Comparison of ENCODE assay signal across 21 cellular contexts in genomic region chrX:133053854-133054565, GRCh38. TPM values are rescaled to one million over a fixed set of nuclear protein-coding genes. Genes with fewer than 3 reads are reported as not detected.
DNase-seq lines count a peak whose midpoint lies in the region; ATAC-seq and TF ChIP-seq lines count a peak whose summit lies in the region.
"Had no signal": no experiment of that assay in that cellular context is flagged by ENCODE, and none has a peak within 500 bp of the region (broad histone marks: within the 10 kb centered on the region; RNA-seq: fewer than 3 reads in every experiment).

No MANE protein-coding gene starts in this region.

- no peaks in the 10 kb centered on the region for H3K9me3 Mint-ChIP-seq in activated CD4-positive, alpha-beta T cell treated with anti-CD3 and anti-CD28 coated beads, Interleukin-2, amount 10 ng/mL, durations not matched to agents 24 days and 14 days
- H3K9me3 Mint-ChIP-seq: naive thymus-derived CD8-positive, alpha-beta T cell; stimulated activated naive CD8-positive, alpha-beta T cell treated with anti-CD3 and anti-CD28 coated beads, Interleukin-15, amount 100 ng/mL, for 72 hours had no signal

- TF ChIP-seq POLR2A in GM18505 (IDR thresholded peaks at IDR 0.05; ENCODE audit: borderline replicate concordance, extremely low read depth, insufficient read depth, insufficient read length) = no peak

- intact Hi-C loops in mucosa of descending colon (cut with DNase I, micrococcal nuclease) = no loop called here
- intact Hi-C loops in activated CD4-positive, alpha-beta T cell treated with anti-CD3 and anti-CD28 coated beads, Interleukin-2, amount 10 ng/mL, durations not matched to agents 24 days and 14 days (cut with micrococcal nuclease) = no loop called here

- H3K4me1 Mint-ChIP-seq in activated CD4-positive, alpha-beta T cell treated with anti-CD3 and anti-CD28 coated beads, Interleukin-2, amount 10 ng/mL, durations not matched to agents 24 days and 14 days = no peaks in the 10 kb centered on the region
- H3K4me1 Mint-ChIP-seq: naive thymus-derived CD8-positive, alpha-beta T cell; stimulated activated naive CD8-positive, alpha-beta T cell treated with anti-CD3 and anti-CD28 coated beads, Interleukin-15, amount 100 ng/mL, for 72 hours had no signal

- no peak for TF ChIP-seq CTCF in fibroblast of mammary gland (conservative IDR thresholded peaks at IDR 0.05; ENCODE audit: control insufficient read depth, insufficient read depth, low read depth, low read length)
- no peak for TF ChIP-seq CTCF in mucosa of descending colon (IDR thresholded peaks at IDR 0.05)

- H3K9me3 ChIP-seq in SJSA1 (replicated peaks) (no peaks in the 10 kb centered on the region), mucosa of descending colon (no peaks in the 10 kb centered on the region)
- H3K9me3 ChIP-seq: gastroesophageal sphincter had no signal

- H3K4me3 Mint-ChIP-seq in activated CD4-positive, alpha-beta T cell treated with anti-CD3 and anti-CD28 coated beads, Interleukin-2, amount 10 ng/mL, durations not matched to agents 24 days and 14 days = no peak overlapping the region
- H3K4me3 Mint-ChIP-seq: naive thymus-derived CD8-positive, alpha-beta T cell; stimulated activated naive CD8-positive, alpha-beta T cell treated with anti-CD3 and anti-CD28 coated beads, Interleukin-15, amount 100 ng/mL, for 72 hours had no signal

- no peaks in the 10 kb centered on the region for H3K36me3 ChIP-seq in SJSA1
- H3K36me3 ChIP-seq in mucosa of descending colon (ENCODE audit: low read depth) = no peaks in the 10 kb centered on the region
- H3K36me3 ChIP-seq: gastroesophageal sphincter had no signal

- no peaks in the 10 kb centered on the region for H3K36me3 Mint-ChIP-seq in activated CD4-positive, alpha-beta T cell treated with anti-CD3 and anti-CD28 coated beads, Interleukin-2, amount 10 ng/mL, durations not matched to agents 24 days and 14 days (ENCODE audit: low read depth)
- H3K36me3 Mint-ChIP-seq: naive thymus-derived CD8-positive, alpha-beta T cell had no signal

- no peak overlapping the region for H3K4me3 ChIP-seq in SJSA1
- no peak overlapping the region for H3K4me3 ChIP-seq in fibroblast of mammary gland (ENCODE audit: control insufficient read depth, low read depth, low read length)
- H3K4me3 ChIP-seq in mucosa of descending colon = no peak overlapping the region
- H3K4me3 ChIP-seq: dorsolateral prefrontal cortex, gastroesophageal sphincter had no signal

- H3K4me1 ChIP-seq in SJSA1 (replicated peaks) = peaks cover 11% of the 10 kb centered on the region
- no peaks in the 10 kb centered on the region for H3K4me1 ChIP-seq in mucosa of descending colon (ENCODE audit: low read depth)
- H3K4me1 ChIP-seq: gastroesophageal sphincter had no signal

- H3K27me3 ChIP-seq in SJSA1 (replicated peaks) = no peaks in the 10 kb centered on the region
- H3K27me3 ChIP-seq: gastroesophageal sphincter had no signal

- H3K27ac Mint-ChIP-seq in activated CD4-positive, alpha-beta T cell treated with anti-CD3 and anti-CD28 coated beads, Interleukin-2, amount 10 ng/mL, durations not matched to agents 24 days and 14 days = no peak overlapping the region
- H3K27ac Mint-ChIP-seq: naive thymus-derived CD8-positive, alpha-beta T cell; stimulated activated naive CD8-positive, alpha-beta T cell treated with anti-CD3 and anti-CD28 coated beads, Interleukin-15, amount 100 ng/mL, for 72 hours had no signal

- peaks cover 2% of the 10 kb centered on the region for H3K27me3 Mint-ChIP-seq in activated CD4-positive, alpha-beta T cell treated with anti-CD3 and anti-CD28 coated beads, Interleukin-2, amount 10 ng/mL, durations not matched to agents 24 days and 14 days
- H3K27me3 Mint-ChIP-seq: stimulated activated naive CD8-positive, alpha-beta T cell treated with anti-CD3 and anti-CD28 coated beads, Interleukin-15, amount 100 ng/mL, for 72 hours had no signal

- DNase-seq in Daoy (ENCODE audit: low read depth) = peak; percentile 20
- peak in 1 of 2 experiments; percentile 24 for DNase-seq in SJSA1 (ENCODE audit: low read depth in 1 of 2, low spot score in 2 of 2)
- DNase-seq in fibroblast of mammary gland (ENCODE audit: low read depth) = peak; percentile 1
- DNase-seq in mucosa of descending colon = no peak
- no peak for DNase-seq in activated CD4-positive, alpha-beta T cell treated with anti-CD3 and anti-CD28 coated beads, Interleukin-2, amount 10 ng/mL, durations not matched to agents 24 days and 14 days
- DNase-seq in NCI-H1105 treated with DMSO at 0.1 percent for 48 hours (lab: John Stamatoyannopoulos, UW) = no peak
- DNase-seq in stimulated activated CD4-positive, alpha-beta T cell treated with anti-CD3 and anti-CD28 coated beads, Interleukin-12 subunit alpha, Interleukin-12 subunit beta, amount 100 ng/mL, for 4 hours = no peak
- DNase-seq: activated CD4-positive, alpha-beta T cell treated with anti-CD3 and anti-CD28 coated beads for 4 hours; amniotic stem cell; COR-L47; dorsolateral prefrontal cortex; Kasumi-1; kidney; naive thymus-derived CD8-positive, alpha-beta T cell; NCI-H2081; NCI-H774; stimulated activated naive CD8-positive, alpha-beta T cell treated with anti-CD3 and anti-CD28 coated beads, Interleukin-15, amount 100 ng/mL, for 72 hours had no signal

- 0 out of 2 replicates have a peak overlapping the region, but pooled peaks have one; percentile 31 for H3K27ac ChIP-seq in SJSA1
- H3K27ac ChIP-seq: dorsolateral prefrontal cortex, gastroesophageal sphincter had no signal

- ATAC-seq in mucosa of descending colon = peak; percentile 36
- ATAC-seq in GM18505 (IDR thresholded peaks at IDR 0.05; ENCODE audit: unreplicated experiment) = no peak
- ATAC-seq: gastroesophageal sphincter; naive thymus-derived CD8-positive, alpha-beta T cell; Right ventricle myocardium inferior; stimulated activated naive CD8-positive, alpha-beta T cell treated with anti-CD3 and anti-CD28 coated beads, Interleukin-15, amount 100 ng/mL, for 72 hours had no signal

RNA-seq across cellular contexts. Expression of gene USP26, which starts 42.9 kb away (rescaled TPM):
- total RNA-seq in Daoy (2014; rRNA removed; shearing (Covaris generic)) = not detected in 2 replicates
- total RNA-seq in SJSA1 (2014; rRNA removed; shearing (Covaris generic)) = not detected in 2 replicates
- total RNA-seq in mucosa of descending colon = not detected
- total RNA-seq in activated CD4-positive, alpha-beta T cell treated with anti-CD3 and anti-CD28 coated beads, Interleukin-2, amount 10 ng/mL, durations not matched to agents 24 days and 14 days = not detected in 2 replicates
- total RNA-seq: gastroesophageal sphincter; kidney; naive thymus-derived CD8-positive, alpha-beta T cell; Right ventricle myocardium inferior; skeletal muscle tissue had no signal

Comparison
In these comparisons a context has a peak if more than half of its experiments do, and no peak if none do; other contexts are left out.
1. DNase-seq: peak in Daoy (single experiment) and fibroblast of mammary gland (single experiment); none in mucosa of descending colon (0 of 3), activated CD4-positive, alpha-beta T cell treated with anti-CD3 and anti-CD28 coated beads, Interleukin-2, amount 10 ng/mL, durations not matched to agents 24 days and 14 days (single experiment), NCI-H1105 treated with DMSO at 0.1 percent for 48 hours (single experiment) and stimulated activated CD4-positive, alpha-beta T cell treated with anti-CD3 and anti-CD28 coated beads, Interleukin-12 subunit alpha, Interleukin-12 subunit beta, amount 100 ng/mL, for 4 hours (single experiment).